ENCODE assay signal across 10 cellular contexts in genomic region chr20:5128886-5129285, GRCh38. TPM values are rescaled to one million over a fixed set of nuclear protein-coding genes. Genes with fewer than 3 reads are reported as not detected.
DNase-seq lines count a peak whose midpoint lies in the region; ATAC-seq and TF ChIP-seq lines count a peak whose summit lies in the region.
"Had no signal": no experiment of that assay in that cellular context is flagged by ENCODE, and none has a peak within 500 bp of the region (broad histone marks: within the 10 kb centered on the region; RNA-seq: fewer than 3 reads in every experiment).

No MANE protein-coding gene starts in this region.

- no peak overlapping the region for H2BK5ac ChIP-seq in mesenchymal stem cell (ENCODE audit: low read depth, low read length, poor library complexity, severe bottlenecking)

- no peak overlapping the region for H2AK5ac ChIP-seq in mesenchymal stem cell (ENCODE audit: low read length, severe bottlenecking)

- no peak overlapping the region for H4K91ac ChIP-seq in mesenchymal stem cell (ENCODE audit: low read length)

- intact Hi-C loops in activated CD8-positive, alpha-beta T cell treated with anti-CD3 and anti-CD28 coated beads for 36 hours (cut with micrococcal nuclease): no loop called here

- ATAC-seq in stimulated activated naive CD8-positive, alpha-beta T cell treated with anti-CD3 and anti-CD28 coated beads, Interleukin-15, Interleukin-2, amounts not matched to agents 100 U/mL and 50 U/mL, for 24 hours: no peak
- no peak for ATAC-seq in activated CD8-positive, alpha-beta T cell treated with anti-CD3 and anti-CD28 coated beads for 36 hours
- ATAC-seq in HG02763 (IDR thresholded peaks at IDR 0.05; ENCODE audit: unreplicated experiment): no peak
- no peak for ATAC-seq in GM21515 (IDR thresholded peaks at IDR 0.05; ENCODE audit: unreplicated experiment)
- ATAC-seq: esophagus mucosa had no signal

- POLR2A ChIA-PET in activated CD8-positive, alpha-beta T cell treated with anti-CD3 and anti-CD28 coated beads for 36 hours (lab: Charles Lee): interaction anchor here (1.0 kb wide), 1 partner anchor 25 kb away, joined by 3 read pairs; no protein-coding TSS in a partner anchor

- TF ChIP-seq CTCF in activated CD8-positive, alpha-beta T cell treated with anti-CD3 and anti-CD28 coated beads for 36 hours (IDR thresholded peaks at IDR 0.05): no peak

- no peaks in the 10 kb centered on the region for H3K27me3 Mint-ChIP-seq in stimulated activated naive CD8-positive, alpha-beta T cell treated with anti-CD3 and anti-CD28 coated beads, Interleukin-15, Interleukin-2, amounts not matched to agents 100 ng/mL and 50 ng/mL, for 24 hours
- no peaks in the 10 kb centered on the region for H3K27me3 Mint-ChIP-seq in activated CD8-positive, alpha-beta T cell treated with anti-CD3 and anti-CD28 coated beads for 36 hours

- H3K79me1 ChIP-seq in mesenchymal stem cell (replicated peaks; ENCODE audit: low read length, poor library complexity, severe bottlenecking): peaks cover 26% of the 10 kb centered on the region

- H3K4me3 Mint-ChIP-seq in stimulated activated naive CD8-positive, alpha-beta T cell treated with anti-CD3 and anti-CD28 coated beads, Interleukin-15, Interleukin-2, amounts not matched to agents 100 ng/mL and 50 ng/mL, for 24 hours: peak overlapping the region; percentile 90
- peak overlapping the region; percentile 88 for H3K4me3 Mint-ChIP-seq in activated CD8-positive, alpha-beta T cell treated with anti-CD3 and anti-CD28 coated beads for 36 hours

- H3K27me3 ChIP-seq in mesenchymal stem cell (ENCODE audit: control insufficient read depth in 1 of 2, insufficient read depth in 1 of 2, low read length in 2 of 2): no peaks in the 10 kb centered on the region

- no peak for DNase-seq in stimulated activated naive CD8-positive, alpha-beta T cell treated with anti-CD3 and anti-CD28 coated beads, Interleukin-15, Interleukin-2, amounts not matched to agents 100 U/mL and 50 U/mL, for 24 hours
- DNase-seq in activated CD8-positive, alpha-beta T cell treated with anti-CD3 and anti-CD28 coated beads for 36 hours: no peak
- peak; percentile 18 for DNase-seq in mesenchymal stem cell
- DNase-seq in NCI-H2029 treated with DMSO at 0.1 percent for 48 hours (lab: John Stamatoyannopoulos, UW): no peak
- DNase-seq in iPS-NIHi7 (ENCODE audit: extremely low spot score): no peak
- DNase-seq: amygdala had no signal

- no peak overlapping the region for H3K27ac ChIP-seq in mesenchymal stem cell (ENCODE audit: low read length, poor library complexity, severe bottlenecking)

- no peak overlapping the region for H2AFZ ChIP-seq in mesenchymal stem cell (ENCODE audit: low read depth, low read length)

- H3K27ac Mint-ChIP-seq in stimulated activated naive CD8-positive, alpha-beta T cell treated with anti-CD3 and anti-CD28 coated beads, Interleukin-15, Interleukin-2, amounts not matched to agents 100 ng/mL and 50 ng/mL, for 24 hours: peak overlapping the region; percentile 38
- H3K27ac Mint-ChIP-seq in activated CD8-positive, alpha-beta T cell treated with anti-CD3 and anti-CD28 coated beads for 36 hours: peak overlapping the region; percentile 94

- CTCF ChIA-PET in activated CD8-positive, alpha-beta T cell treated with anti-CD3 and anti-CD28 coated beads for 36 hours (lab: Charles Lee): interaction anchor here (0.9 to 4.7 kb wide), 6 partner anchors 9 to 94 kb away, joined by 3 to 44 read pairs (median 5); partner anchors contain the start of gene PCNA

- no peak overlapping the region for H3K23ac ChIP-seq in mesenchymal stem cell (ENCODE audit: low read length in 2 of 2)

- H3K4me2 ChIP-seq in mesenchymal stem cell (ENCODE audit: low read length, poor library complexity, severe bottlenecking): no peak overlapping the region

- no peak overlapping the region for H3K14ac ChIP-seq in mesenchymal stem cell (ENCODE audit: low read length in 2 of 2)

- H3K4ac ChIP-seq in mesenchymal stem cell (ENCODE audit: low read depth in 1 of 2, low read length in 2 of 2): no peak overlapping the region

- no peak overlapping the region for H2BK12ac ChIP-seq in mesenchymal stem cell (ENCODE audit: low read length in 2 of 2)

- no peak overlapping the region for H3K18ac ChIP-seq in mesenchymal stem cell (ENCODE audit: low read depth in 1 of 2, low read length in 2 of 2)

- peaks cover 35% of the 10 kb centered on the region for H3K4me1 Mint-ChIP-seq in stimulated activated naive CD8-positive, alpha-beta T cell treated with anti-CD3 and anti-CD28 coated beads, Interleukin-15, Interleukin-2, amounts not matched to agents 100 ng/mL and 50 ng/mL, for 24 hours (ENCODE audit: low read depth)
- peaks cover 34% of the 10 kb centered on the region for H3K4me1 Mint-ChIP-seq in activated CD8-positive, alpha-beta T cell treated with anti-CD3 and anti-CD28 coated beads for 36 hours (ENCODE audit: low read depth)

- no peak overlapping the region for H4K8ac ChIP-seq in mesenchymal stem cell (ENCODE audit: low read length)

- H2BK120ac ChIP-seq in mesenchymal stem cell (ENCODE audit: low read depth, low read length): no peak overlapping the region

- WGBS in mesenchymal stem cell: 85% methylated on average over 5 of the region's 6 CpGs

- H3K9ac ChIP-seq in mesenchymal stem cell (ENCODE audit: low read length): peak overlapping the region; percentile 93

- H3K9me3 Mint-ChIP-seq in stimulated activated naive CD8-positive, alpha-beta T cell treated with anti-CD3 and anti-CD28 coated beads, Interleukin-15, Interleukin-2, amounts not matched to agents 100 ng/mL and 50 ng/mL, for 24 hours: no peaks in the 10 kb centered on the region
- no peaks in the 10 kb centered on the region for H3K9me3 Mint-ChIP-seq in activated CD8-positive, alpha-beta T cell treated with anti-CD3 and anti-CD28 coated beads for 36 hours

- no peak overlapping the region for H2BK15ac ChIP-seq in mesenchymal stem cell (ENCODE audit: low read depth, poor library complexity, severe bottlenecking)

- H3K36me3 Mint-ChIP-seq in stimulated activated naive CD8-positive, alpha-beta T cell treated with anti-CD3 and anti-CD28 coated beads, Interleukin-15, Interleukin-2, amounts not matched to agents 100 ng/mL and 50 ng/mL, for 24 hours (ENCODE audit: low read depth): peaks cover 4% of the 10 kb centered on the region
- H3K36me3 Mint-ChIP-seq in activated CD8-positive, alpha-beta T cell treated with anti-CD3 and anti-CD28 coated beads for 36 hours (ENCODE audit: low read depth): peaks cover 12% of the 10 kb centered on the region

- peaks cover 6% of the 10 kb centered on the region for H3K4me1 ChIP-seq in mesenchymal stem cell (ENCODE audit: control insufficient read depth, insufficient read depth, low read depth, low read length)

- H3K4me3 ChIP-seq in mesenchymal stem cell (ENCODE audit: insufficient read depth in 1 of 2, low read depth in 1 of 2, low read length in 2 of 2): no peak overlapping the region

- H3K36me3 ChIP-seq in mesenchymal stem cell (ENCODE audit: control insufficient read depth in 1 of 2, insufficient read depth in 2 of 2, low read depth in 1 of 2, low read length in 2 of 2): no peaks in the 10 kb centered on the region

- no peaks in the 10 kb centered on the region for H3K9me3 ChIP-seq in mesenchymal stem cell (ENCODE audit: control insufficient read depth, low read length)

RNA-seq across cellular contexts. Expression of gene CDS2, which starts 2.1 kb away (rescaled TPM):
- total RNA-seq in activated CD8-positive, alpha-beta T cell treated with anti-CD3 and anti-CD28 coated beads for 36 hours: 10 to 100 TPM; 30.2 to 34.7 TPM
- 29.5 TPM for polyA plus RNA-seq in mesenchymal stem cell (2013, experiment 1 of 2)
- 32.0 TPM for polyA plus RNA-seq in mesenchymal stem cell (2013, experiment 2 of 2)

RNA-seq across cellular contexts. Expression of gene PCNA, which starts 9.1 kb away (rescaled TPM):
- 100 to 1,000 TPM; 600 to 627 TPM for total RNA-seq in activated CD8-positive, alpha-beta T cell treated with anti-CD3 and anti-CD28 coated beads for 36 hours
- polyA plus RNA-seq in mesenchymal stem cell (2013, experiment 1 of 2): 53.6 TPM
- 57.8 TPM for polyA plus RNA-seq in mesenchymal stem cell (2013, experiment 2 of 2)

RNA-seq across cellular contexts. Expression of gene TMEM230, which starts 16.0 kb away (rescaled TPM):
- total RNA-seq in activated CD8-positive, alpha-beta T cell treated with anti-CD3 and anti-CD28 coated beads for 36 hours: 10 to 100 TPM; 66.8 to 76.3 TPM
- polyA plus RNA-seq in mesenchymal stem cell (2013, experiment 1 of 2): 159 TPM
- 168 TPM for polyA plus RNA-seq in mesenchymal stem cell (2013, experiment 2 of 2)
